1 cellular context compared by ENCODE assay signal in genomic region chr17:61427567-61427966, GRCh38.
TF ChIP-seq lines count a peak whose summit lies in the region.

No MANE protein-coding gene starts in this region.

TF ChIP-seq in K562, 482 proteins besides CTCF, POLR2A, EP300 and RAD21:
- TF ChIP-seq ATF1 (CRISPR knock-in tag; IDR thresholded peaks at IDR 0.05): no peak
- no peak for TF ChIP-seq ATF1 (tag; IDR thresholded peaks at IDR 0.05)
- no peak for TF ChIP-seq NBN (IDR thresholded peaks at IDR 0.05; ENCODE audit: low read depth)
- peak; percentile 9 for TF ChIP-seq MEIS2 (IDR thresholded peaks at IDR 0.05; ENCODE audit: partially characterized antibody)
- TF ChIP-seq, protein P1, sequence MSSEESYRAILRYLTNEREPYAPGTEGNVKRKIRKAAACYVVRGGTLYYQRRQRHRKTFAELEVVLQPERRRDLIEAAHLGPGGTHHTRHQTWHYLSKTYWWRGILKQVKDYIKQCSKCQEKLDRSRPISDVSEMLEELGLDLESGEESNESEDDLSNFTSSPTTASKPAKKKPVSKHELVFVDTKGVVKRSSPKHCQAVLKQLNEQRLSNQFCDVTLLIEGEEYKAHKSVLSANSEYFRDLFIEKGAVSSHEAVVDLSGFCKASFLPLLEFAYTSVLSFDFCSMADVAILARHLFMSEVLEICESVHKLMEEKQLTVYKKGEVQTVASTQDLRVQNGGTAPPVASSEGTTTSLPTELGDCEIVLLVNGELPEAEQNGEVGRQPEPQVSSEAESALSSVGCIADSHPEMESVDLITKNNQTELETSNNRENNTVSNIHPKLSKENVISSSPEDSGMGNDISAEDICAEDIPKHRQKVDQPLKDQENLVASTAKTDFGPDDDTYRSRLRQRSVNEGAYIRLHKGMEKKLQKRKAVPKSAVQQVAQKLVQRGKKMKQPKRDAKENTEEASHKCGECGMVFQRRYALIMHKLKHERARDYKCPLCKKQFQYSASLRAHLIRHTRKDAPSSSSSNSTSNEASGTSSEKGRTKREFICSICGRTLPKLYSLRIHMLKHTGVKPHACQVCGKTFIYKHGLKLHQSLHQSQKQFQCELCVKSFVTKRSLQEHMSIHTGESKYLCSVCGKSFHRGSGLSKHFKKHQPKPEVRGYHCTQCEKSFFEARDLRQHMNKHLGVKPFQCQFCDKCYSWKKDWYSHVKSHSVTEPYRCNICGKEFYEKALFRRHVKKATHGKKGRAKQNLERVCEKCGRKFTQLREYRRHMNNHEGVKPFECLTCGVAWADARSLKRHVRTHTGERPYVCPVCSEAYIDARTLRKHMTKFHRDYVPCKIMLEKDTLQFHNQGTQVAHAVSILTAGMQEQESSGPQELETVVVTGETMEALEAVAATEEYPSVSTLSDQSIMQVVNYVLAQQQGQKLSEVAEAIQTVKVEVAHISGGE (CRISPR knock-in tag; IDR thresholded peaks at IDR 0.05): peak in 1 of 3 experiments; percentile 47; a peak in 2 of 6 replicates
- no peak for TF ChIP-seq ZNF75A (CRISPR knock-in tag; IDR thresholded peaks at IDR 0.05)
- 0 out of 4 replicates have a peak, but pooled peaks of 1 of the 2 experiments have one; percentile 41 for TF ChIP-seq BCLAF1 (IDR thresholded peaks at IDR 0.05; ENCODE audit: borderline replicate concordance in 1 of 2, control insufficient read depth in 1 of 2, low read depth in 2 of 2, low read length in 1 of 2)
